Comparison of ENCODE assay signal across 1 cellular context in the genomic region with DNA sequence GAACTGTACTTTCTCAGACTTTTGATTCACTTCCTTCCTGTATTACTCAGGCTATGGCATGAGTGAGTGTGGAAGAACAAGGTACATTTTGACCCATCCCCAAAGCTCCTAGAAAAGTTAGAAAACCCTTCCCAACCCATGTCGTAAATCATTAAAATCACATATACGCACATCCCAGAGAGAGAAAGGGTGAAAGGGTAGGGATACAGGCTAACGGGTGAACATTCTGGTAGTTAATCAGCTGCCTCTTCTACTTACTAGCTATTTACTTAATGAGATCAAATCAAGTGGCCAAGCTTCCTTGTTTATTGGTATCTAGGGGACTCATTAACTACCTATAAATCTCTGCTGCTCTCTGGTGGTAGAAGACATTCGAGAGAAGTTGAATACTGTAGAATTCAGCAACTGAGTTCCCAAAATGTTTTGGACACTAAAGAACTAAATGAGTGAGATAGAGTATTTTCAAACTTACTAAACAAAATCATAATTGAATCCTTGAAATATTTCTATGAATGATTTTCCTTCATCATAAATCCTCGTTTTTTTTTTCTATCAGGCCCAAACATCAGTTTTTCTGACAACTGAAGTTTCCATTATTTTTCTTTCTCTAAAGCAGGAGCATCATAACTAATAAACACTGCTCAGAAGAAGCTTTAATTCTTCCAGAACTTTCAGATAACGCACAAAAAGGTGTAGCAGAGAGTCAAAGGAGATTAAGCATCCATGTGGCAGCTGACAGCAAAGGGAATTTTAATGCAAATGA.
TF ChIP-seq lines count a peak whose summit lies in the region.

No MANE protein-coding gene starts in this region.

TF ChIP-seq in H1, 55 proteins besides CTCF, POLR2A, EP300 and RAD21 (continued from another document):
- TF ChIP-seq BCL11A (IDR thresholded peaks at IDR 0.05; ENCODE audit: low read depth in 2 of 2, low read length in 2 of 2) (no peak), KDM1A (IDR thresholded peaks at IDR 0.05; ENCODE audit: borderline replicate concordance, low read length) (no peak), ASH2L (IDR thresholded peaks at IDR 0.05; ENCODE audit: low read length) (no peak), CBX8 (IDR thresholded peaks at IDR 0.05; ENCODE audit: borderline replicate concordance, low read depth, low read length) (no peak), RXRA (IDR thresholded peaks at IDR 0.05; ENCODE audit: insufficient read depth, low read depth, low read length) (no peak)
